In genomic region chr10:122190553-122190952, GRCh38 we compare ENCODE assay signal across 1 cellular context.
TF ChIP-seq lines count a peak whose summit lies in the region.

No MANE protein-coding gene starts in this region.

TF ChIP-seq in H1, 55 proteins besides CTCF, POLR2A, EP300 and RAD21:
- TF ChIP-seq JUND (IDR thresholded peaks at IDR 0.05; ENCODE audit: low read length), result no peak
- no peak for TF ChIP-seq KDM1A (IDR thresholded peaks at IDR 0.05; ENCODE audit: borderline replicate concordance, low read length)
- TF ChIP-seq CREB1 (IDR thresholded peaks at IDR 0.05), result no peak
- no peak for TF ChIP-seq CHD2 (IDR thresholded peaks at IDR 0.05; ENCODE audit: low read length)
- no peak for TF ChIP-seq E2F6 (IDR thresholded peaks at IDR 0.05)
- TF ChIP-seq ZNF274 (IDR thresholded peaks at IDR 0.05; ENCODE audit: borderline replicate concordance, extremely low read depth, low read length), result no peak
- no peak for TF ChIP-seq JUN (IDR thresholded peaks at IDR 0.05; ENCODE audit: low read depth, low read length)
- no peak for TF ChIP-seq SP2 (IDR thresholded peaks at IDR 0.05; ENCODE audit: low read length)
- no peak for TF ChIP-seq GTF2F1 (IDR thresholded peaks at IDR 0.05; ENCODE audit: borderline replicate concordance, low read depth, low read length)
- TF ChIP-seq NANOG (IDR thresholded peaks at IDR 0.05; ENCODE audit: insufficient read depth, low read depth, low read length, poor library complexity, severe bottlenecking), result no peak
- no peak for TF ChIP-seq RNF2 (IDR thresholded peaks at IDR 0.05; ENCODE audit: borderline replicate concordance, low read depth, low read length, missing control alignments, poor library complexity, severe bottlenecking)
- no peak for TF ChIP-seq KDM5A (IDR thresholded peaks at IDR 0.05; ENCODE audit: low read length)
- TF ChIP-seq TEAD4 (IDR thresholded peaks at IDR 0.05; ENCODE audit: low read depth, low read length), result no peak
- TF ChIP-seq MAX (IDR thresholded peaks at IDR 0.05), result no peak
- TF ChIP-seq, protein P1, sequence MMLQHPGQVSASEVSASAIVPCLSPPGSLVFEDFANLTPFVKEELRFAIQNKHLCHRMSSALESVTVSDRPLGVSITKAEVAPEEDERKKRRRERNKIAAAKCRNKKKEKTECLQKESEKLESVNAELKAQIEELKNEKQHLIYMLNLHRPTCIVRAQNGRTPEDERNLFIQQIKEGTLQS (IDR thresholded peaks at IDR 0.05; ENCODE audit: insufficient read depth, low read depth, low read length), result no peak
